ENCODE assay signal across 7 cellular contexts in genomic region chr11:95715777-95716241, GRCh38.
DNase-seq lines count a peak whose midpoint lies in the region; ATAC-seq and TF ChIP-seq lines count a peak whose summit lies in the region.

No MANE protein-coding gene starts in this region.

- peaks cover 47% of the 10 kb centered on the region for H3K4me1 Mint-ChIP-seq in activated CD8-positive, alpha-beta T cell treated with anti-CD3 and anti-CD28 coated beads for 36 hours (ENCODE audit: low read depth)

- H3K36me3 Mint-ChIP-seq in activated CD8-positive, alpha-beta T cell treated with anti-CD3 and anti-CD28 coated beads for 36 hours (ENCODE audit: low read depth) = no peaks in the 10 kb centered on the region

- no peaks in the 10 kb centered on the region for H3K36me3 ChIP-seq in kidney epithelial cell (ENCODE audit: control insufficient read depth, insufficient read depth, low read length)

- no peak overlapping the region for H3K4me3 ChIP-seq in kidney epithelial cell (ENCODE audit: low read depth, low read length)

- peak; percentile 81 for DNase-seq in activated CD8-positive, alpha-beta T cell treated with anti-CD3 and anti-CD28 coated beads for 36 hours
- DNase-seq in kidney epithelial cell (ENCODE audit: low read depth) (peak; percentile 73), cerebellar nuclear complex (lab: John Stamatoyannopoulos, UW) (no peak), iPS-NIHi7 (ENCODE audit: extremely low spot score) (no peak), glomerular visceral epithelial cell (ENCODE audit: extremely low spot score) (no peak)

- CTCF ChIA-PET in activated CD8-positive, alpha-beta T cell treated with anti-CD3 and anti-CD28 coated beads for 36 hours (lab: Charles Lee) = interaction anchor here (1.0 to 15.3 kb wide), 4 partner anchors 11 to 569 kb away, joined by 3 to 294 read pairs (median 19); no protein-coding TSS in a partner anchor

- intact Hi-C loops in activated CD8-positive, alpha-beta T cell treated with anti-CD3 and anti-CD28 coated beads for 36 hours (cut with micrococcal nuclease) = loop anchor here (10.0 kb wide), 1 partner anchor 371 kb away; no protein-coding TSS in a partner anchor

- POLR2A ChIA-PET in activated CD8-positive, alpha-beta T cell treated with anti-CD3 and anti-CD28 coated beads for 36 hours (lab: Charles Lee) = interaction anchor here (1.0 to 1.4 kb wide), 2 partner anchors 18 to 46 kb away, joined by 3 read pairs; no protein-coding TSS in a partner anchor

- no peaks in the 10 kb centered on the region for H3K9me3 Mint-ChIP-seq in activated CD8-positive, alpha-beta T cell treated with anti-CD3 and anti-CD28 coated beads for 36 hours

- peak; percentile 71 for ATAC-seq in GM19395 (IDR thresholded peaks at IDR 0.05; ENCODE audit: unreplicated experiment)
- ATAC-seq in HG03108 (IDR thresholded peaks at IDR 0.05; ENCODE audit: unreplicated experiment) = peak; percentile 85
- peak; percentile 79 for ATAC-seq in activated CD8-positive, alpha-beta T cell treated with anti-CD3 and anti-CD28 coated beads for 36 hours

- no peak for TF ChIP-seq CTCF in activated CD8-positive, alpha-beta T cell treated with anti-CD3 and anti-CD28 coated beads for 36 hours (IDR thresholded peaks at IDR 0.05)
- no peak for TF ChIP-seq CTCF in kidney epithelial cell (IDR thresholded peaks at IDR 0.05; ENCODE audit: insufficient read depth, low read length, poor library complexity, severe bottlenecking)

- peak overlapping the region; percentile 74 for H3K27ac Mint-ChIP-seq in activated CD8-positive, alpha-beta T cell treated with anti-CD3 and anti-CD28 coated beads for 36 hours

- peaks cover 3% of the 10 kb centered on the region for H3K27me3 Mint-ChIP-seq in activated CD8-positive, alpha-beta T cell treated with anti-CD3 and anti-CD28 coated beads for 36 hours

- H3K27me3 ChIP-seq in kidney epithelial cell (ENCODE audit: control insufficient read depth, insufficient read depth, low read length) = no peaks in the 10 kb centered on the region

- no peak overlapping the region for H3K4me3 Mint-ChIP-seq in activated CD8-positive, alpha-beta T cell treated with anti-CD3 and anti-CD28 coated beads for 36 hours

Comparison
In these comparisons a context has a peak if more than half of its experiments do, and no peak if none do; other contexts are left out.
1. DNase-seq: peak in activated CD8-positive, alpha-beta T cell treated with anti-CD3 and anti-CD28 coated beads for 36 hours (single experiment) and kidney epithelial cell (single experiment); none in cerebellar nuclear complex (0 of 2), iPS-NIHi7 (single experiment) and glomerular visceral epithelial cell (single experiment).
2. Peak in every context shown above with its lines, with median percentiles within 50 percentile points of each other: ATAC-seq.